1 cellular context compared by ENCODE assay signal in genomic region chr5:158880514-158881001, GRCh38.
A peak's percentile ranks its signal among the peaks of the same experiment; 100 is the strongest.
TF ChIP-seq lines count a peak whose summit lies in the region.

No MANE protein-coding gene starts in this region.

TF ChIP-seq in GM12878, 131 proteins besides CTCF, POLR2A, EP300 and RAD21 (continued from another document):
- TF ChIP-seq IRF5 (IDR thresholded peaks at IDR 0.05; ENCODE audit: borderline replicate concordance): no peak
- TF ChIP-seq BCL11A (IDR thresholded peaks at IDR 0.05; ENCODE audit: low read depth, low read length): 0 out of 2 replicates have a peak, but pooled peaks have one; percentile 6
- no peak for TF ChIP-seq GATAD2B (conservative IDR thresholded peaks at IDR 0.05; ENCODE audit: low read depth)
- 0 out of 4 replicates have a peak, but pooled peaks of 1 of the 2 experiments have one; percentile 24 for TF ChIP-seq BHLHE40 (IDR thresholded peaks at IDR 0.05; ENCODE audit: borderline replicate concordance in 1 of 2, low read depth in 2 of 2, low read length in 1 of 2)
- no peak for TF ChIP-seq ZZZ3 (IDR thresholded peaks at IDR 0.05; ENCODE audit: control insufficient read depth, insufficient read length, low read depth)
- TF ChIP-seq MTA2 (IDR thresholded peaks at IDR 0.05; ENCODE audit: low read depth): no peak
- TF ChIP-seq ZNF687 (IDR thresholded peaks at IDR 0.05): peak; percentile 63
- no peak for TF ChIP-seq BACH1 (IDR thresholded peaks at IDR 0.05; ENCODE audit: borderline replicate concordance)
- TF ChIP-seq IKZF1 (conservative IDR thresholded peaks at IDR 0.05): peak; percentile 23; the same call in 1 of the 2 replicates
- no peak for TF ChIP-seq MEF2B (IDR thresholded peaks at IDR 0.05; ENCODE audit: partially characterized antibody, poor library complexity, severe bottlenecking)
- TF ChIP-seq JUND (IDR thresholded peaks at IDR 0.05; ENCODE audit: low read depth, low read length): no peak
- peak; percentile 62 for TF ChIP-seq CUX1 (IDR thresholded peaks at IDR 0.05; ENCODE audit: insufficient replicate concordance, low read depth, low read length)
- peak; percentile 9; the same call in 1 of the 2 replicates for TF ChIP-seq MYB (IDR thresholded peaks at IDR 0.05; ENCODE audit: borderline replicate concordance, low read depth, low read length)
- TF ChIP-seq ZBED1 (IDR thresholded peaks at IDR 0.05; ENCODE audit: borderline replicate concordance): no peak
- no peak for TF ChIP-seq SIN3A (IDR thresholded peaks at IDR 0.05; ENCODE audit: low read depth, low read length)
- TF ChIP-seq CBFB (IDR thresholded peaks at IDR 0.05; ENCODE audit: low read depth): no peak
- TF ChIP-seq CREB1 (IDR thresholded peaks at IDR 0.05; ENCODE audit: low read depth): no peak
- 0 out of 2 replicates have a peak, but pooled peaks have one; percentile 18 for TF ChIP-seq ATF7 (IDR thresholded peaks at IDR 0.05; ENCODE audit: low read depth)
- no peak for TF ChIP-seq ASH2L (IDR thresholded peaks at IDR 0.05; ENCODE audit: borderline replicate concordance, low read depth)
- 0 out of 2 replicates have a peak, but pooled peaks have one; percentile 11 for TF ChIP-seq YY1 (IDR thresholded peaks at IDR 0.05; ENCODE audit: low read depth, low read length)
- TF ChIP-seq NR2F1 (conservative IDR thresholded peaks at IDR 0.05): 0 out of 2 replicates have a peak, but pooled peaks have one; percentile 39
- 0 out of 2 replicates have a peak, but pooled peaks have one; percentile 33 for TF ChIP-seq NKRF (conservative IDR thresholded peaks at IDR 0.05)
- TF ChIP-seq RELB (IDR thresholded peaks at IDR 0.05; ENCODE audit: low read depth): 0 out of 2 replicates have a peak, but pooled peaks have one; percentile 17
- TF ChIP-seq CBX3 (IDR thresholded peaks at IDR 0.05; ENCODE audit: borderline replicate concordance, low read depth): no peak
- no peak for TF ChIP-seq NR2C2 (IDR thresholded peaks at IDR 0.05; ENCODE audit: borderline replicate concordance, control insufficient read depth, insufficient read length, low read depth)
- peak; percentile 65; the same call in 1 of the 2 replicates for TF ChIP-seq SMC3 (IDR thresholded peaks at IDR 0.05; ENCODE audit: borderline replicate concordance, low read length)
- no peak for TF ChIP-seq PRDM15 (CRISPR knock-in tag; IDR thresholded peaks at IDR 0.05)
- peak; percentile 39 for TF ChIP-seq SKIL (IDR thresholded peaks at IDR 0.05; ENCODE audit: low read depth, poor library complexity, severe bottlenecking)
- TF ChIP-seq USF1 (IDR thresholded peaks at IDR 0.05; ENCODE audit: borderline replicate concordance, extremely low read length, insufficient read depth, low read depth, low read length): no peak
- 0 out of 2 replicates have a peak, but pooled peaks have one; percentile 7 for TF ChIP-seq DPF2 (IDR thresholded peaks at IDR 0.05)
- TF ChIP-seq RCOR1 (conservative IDR thresholded peaks at IDR 0.05; ENCODE audit: low read depth, low read length): no peak
- TF ChIP-seq IKZF2 (IDR thresholded peaks at IDR 0.05): peak in 1 of 2 experiments; percentile 25; a peak in 1 of 4 replicates
- TF ChIP-seq SMARCA5 (IDR thresholded peaks at IDR 0.05): peak; percentile 70; the same call in 1 of the 2 replicates
- no peak for TF ChIP-seq FOS (IDR thresholded peaks at IDR 0.05; ENCODE audit: borderline replicate concordance, extremely low read depth, insufficient read length)
- no peak for TF ChIP-seq ZNF274 (IDR thresholded peaks at IDR 0.05; ENCODE audit: insufficient read depth, insufficient read length)
- TF ChIP-seq NFIC (IDR thresholded peaks at IDR 0.05; ENCODE audit: low read depth, low read length): peak; percentile 63
- TF ChIP-seq SRF (IDR thresholded peaks at IDR 0.05; ENCODE audit: low read depth in 2 of 2, low read length in 2 of 2): no peak
